In the genomic region with DNA sequence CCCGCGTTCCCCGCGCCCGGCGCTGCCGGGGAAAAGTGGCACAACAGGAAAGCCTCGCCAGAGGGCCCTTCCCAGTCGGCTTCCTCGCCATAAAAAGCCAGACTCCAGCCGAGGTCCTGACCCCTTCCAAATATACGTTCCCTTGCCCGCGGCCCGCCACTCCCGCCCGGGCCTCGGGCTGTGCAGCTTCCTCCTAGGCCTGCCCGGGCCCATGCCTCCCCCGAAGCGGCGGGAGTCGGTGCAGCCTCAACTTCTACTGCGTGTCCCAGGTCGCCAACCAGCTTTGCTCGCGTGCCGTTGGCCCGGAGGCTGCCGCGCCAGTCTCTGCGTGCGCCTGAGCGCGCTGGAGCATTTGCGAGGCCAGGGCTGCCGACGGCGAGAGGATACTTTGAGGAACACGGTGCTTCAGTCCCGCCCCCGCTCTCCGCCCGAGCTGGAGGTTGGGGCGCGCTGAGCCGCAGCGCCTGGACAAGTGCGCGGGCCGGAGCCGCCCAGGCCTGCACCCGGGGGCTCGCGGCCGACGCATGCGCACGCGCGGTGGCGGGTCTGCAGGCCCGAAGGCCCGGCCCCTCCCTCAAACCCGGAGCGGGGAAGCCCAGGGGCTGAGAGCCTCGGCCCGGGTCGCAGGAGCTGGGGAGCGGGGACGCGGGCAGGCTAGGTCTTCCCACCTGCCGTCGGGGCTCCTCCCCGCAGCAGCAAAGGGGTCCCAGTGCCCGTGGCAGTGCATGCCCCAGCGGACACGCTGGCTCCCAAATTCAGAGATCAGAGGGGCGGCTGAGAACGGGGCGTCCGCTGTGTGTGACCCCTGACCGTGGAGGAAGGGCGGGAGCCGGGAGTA, we compare ENCODE assay signal across 1 cellular context.
A peak's percentile ranks its signal among the peaks of the same experiment; 100 is the strongest.
TF ChIP-seq lines count a peak whose summit lies in the region.

No MANE protein-coding gene starts in this region.

TF ChIP-seq in HepG2, 621 proteins besides CTCF, POLR2A, EP300 and RAD21 (continued from another document):
- TF ChIP-seq, protein P1, sequence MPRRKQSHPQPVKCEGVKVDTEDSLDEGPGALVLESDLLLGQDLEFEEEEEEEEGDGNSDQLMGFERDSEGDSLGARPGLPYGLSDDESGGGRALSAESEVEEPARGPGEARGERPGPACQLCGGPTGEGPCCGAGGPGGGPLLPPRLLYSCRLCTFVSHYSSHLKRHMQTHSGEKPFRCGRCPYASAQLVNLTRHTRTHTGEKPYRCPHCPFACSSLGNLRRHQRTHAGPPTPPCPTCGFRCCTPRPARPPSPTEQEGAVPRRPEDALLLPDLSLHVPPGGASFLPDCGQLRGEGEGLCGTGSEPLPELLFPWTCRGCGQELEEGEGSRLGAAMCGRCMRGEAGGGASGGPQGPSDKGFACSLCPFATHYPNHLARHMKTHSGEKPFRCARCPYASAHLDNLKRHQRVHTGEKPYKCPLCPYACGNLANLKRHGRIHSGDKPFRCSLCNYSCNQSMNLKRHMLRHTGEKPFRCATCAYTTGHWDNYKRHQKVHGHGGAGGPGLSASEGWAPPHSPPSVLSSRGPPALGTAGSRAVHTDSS (CRISPR knock-in tag; conservative IDR thresholded peaks at IDR 0.05), result no peak
- TF ChIP-seq ZNF33A (CRISPR knock-in tag; IDR thresholded peaks at IDR 0.05; ENCODE audit: borderline replicate concordance) (no peak), CHD2 (IDR thresholded peaks at IDR 0.05; ENCODE audit: low read depth, low read length) (no peak), GABPA (IDR thresholded peaks at IDR 0.05; ENCODE audit: low read depth, low read length) (0 out of 2 replicates have a peak, but pooled peaks have one; percentile 12), GABPA (CRISPR knock-in tag; IDR thresholded peaks at IDR 0.05; ENCODE audit: low read depth) (no peak), ZNF33B (CRISPR knock-in tag; IDR thresholded peaks at IDR 0.05) (no peak), CHCHD3 (CRISPR knock-in tag; IDR thresholded peaks at IDR 0.05) (no peak), ZNF549 (CRISPR knock-in tag; IDR thresholded peaks at IDR 0.05) (no peak), ZNF652 (CRISPR knock-in tag; IDR thresholded peaks at IDR 0.05; ENCODE audit: borderline replicate concordance, low read depth) (no peak)
TF ChIP-seq in HepG2: peak in this region for 3.
